Comparison of ENCODE assay signal across 32 cellular contexts in the genomic region with DNA sequence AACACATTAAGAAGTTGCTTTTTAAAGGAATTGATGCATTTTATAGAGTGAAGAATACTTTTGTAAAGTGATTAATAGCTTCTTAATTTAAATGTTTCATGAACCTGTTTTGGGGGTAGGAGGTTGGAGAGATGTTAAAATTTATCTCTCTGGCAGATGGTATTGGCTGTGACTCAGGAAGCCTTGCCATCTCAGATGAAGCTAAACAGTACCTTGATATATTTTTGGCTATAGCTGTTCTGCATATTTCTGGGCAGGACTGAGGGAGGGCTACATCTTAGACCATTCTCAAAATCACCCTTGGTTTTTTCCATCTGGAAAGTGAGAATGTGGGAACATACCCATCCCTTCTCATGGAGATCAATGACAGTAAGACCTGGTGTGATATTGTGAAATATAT. TPM values are rescaled to one million over a fixed set of nuclear protein-coding genes. Genes with fewer than 3 reads are reported as not detected.
"Had no signal": no experiment of that assay in that cellular context is flagged by ENCODE, and none has a peak within 500 bp of the region (broad histone marks: within the 10 kb centered on the region; RNA-seq: fewer than 3 reads in every experiment).

No MANE protein-coding gene starts in this region.

- H3K4me3 ChIP-seq: ascending aorta, breast epithelium, cardiac muscle cell, esophagus muscularis mucosa, gastroesophageal sphincter, heart right ventricle had no signal

- H3K4me1 ChIP-seq: ascending aorta, breast epithelium, foreskin keratinocyte, gastroesophageal sphincter had no signal

- H3K27me3 ChIP-seq: ascending aorta, breast epithelium, cardiac muscle cell, esophagus muscularis mucosa, heart right ventricle had no signal

- ATAC-seq: activated CD4-positive, CD25-positive, alpha-beta regulatory T cell treated with anti-CD3 and anti-CD28 coated beads, Interleukin-2, amount 50 U/mL, for 24 hours; activated naive CD4-positive, alpha-beta T cell treated with anti-CD3 and anti-CD28 coated beads, Interleukin-2, amount 50 U/mL, for 72 hours; activated T-cell treated with anti-CD3 and anti-CD28 coated beads, Interleukin-2, amount 50 U/mL, for 72 hours; effector memory CD8-positive, alpha-beta T cell; foreskin keratinocyte; gastroesophageal sphincter; T-helper 17 cell had no signal

- H3K9me3 ChIP-seq: ascending aorta, breast epithelium, esophagus muscularis mucosa, gastroesophageal sphincter, heart right ventricle had no signal

- H3K36me3 ChIP-seq: ascending aorta, breast epithelium, cardiac muscle cell, esophagus muscularis mucosa, gastroesophageal sphincter, heart right ventricle, WERI-Rb-1 had no signal

- H3K27ac ChIP-seq: ascending aorta, breast epithelium, cardiac muscle cell, esophagus muscularis mucosa, foreskin keratinocyte, gastroesophageal sphincter, heart right ventricle, WERI-Rb-1 had no signal

- DNase-seq: activated B cell treated with CpG ODN at 0.5 μM for 24 hours; activated CD4-positive, alpha-beta memory T cell treated with anti-CD3 and anti-CD28 coated beads, Interleukin-2, amount 10 ng/mL, durations not matched to agents 7 days and 5 days; activated CD4-positive, alpha-beta T cell treated with anti-CD3 and anti-CD28 coated beads, Interleukin-2, amount 10 ng/mL, durations not matched to agents 7 days and 5 days; activated CD4-positive, alpha-beta T cell treated with anti-CD3 and anti-CD28 coated beads, Interleukin-2, amount 50 U/mL, for 4 hours; activated CD8-positive, alpha-beta memory T cell treated with anti-CD3 and anti-CD28 coated beads, Interleukin-2, amount 50 U/mL, for 48 hours; activated gamma-delta T cell; activated naive CD4-positive, alpha-beta T cell; activated naive CD4-positive, alpha-beta T cell treated with anti-CD3 and anti-CD28 coated beads, Interleukin-2, amount 10 ng/mL, durations not matched to agents 7 days and 5 days; activated naive CD8-positive, alpha-beta T cell treated with anti-CD3 and anti-CD28 coated beads, Interleukin-2, amount 10 ng/mL, durations not matched to agents 7 days and 5 days; activated T-cell treated with anti-CD3 and anti-CD28 coated beads for 4 hours; activated T-cell treated with anti-CD3 and anti-CD28 coated beads, Interleukin-2, amount 50 U/mL, for 24 hours; activated T-cell treated with anti-CD3 and anti-CD28 coated beads, Interleukin-2, amount 50 U/mL, for 72 hours; central memory CD4-positive, alpha-beta T cell; cortex of kidney; dermis blood vessel endothelial cell; effector CD4-positive, alpha-beta T cell; effector memory CD8-positive, alpha-beta T cell; erythroblast; foreskin keratinocyte; heart right ventricle; T-helper 1 cell; T-helper 17 cell; T1000; WERI-Rb-1 had no signal

- FAIRE-seq: colon had no signal

RNA-seq across cellular contexts. Expression of a gene that starts 13.4 kb away (rescaled TPM):
- total RNA-seq: ascending aorta, dermis blood vessel endothelial cell had no signal
- polyA plus RNA-seq: cardiac muscle cell had no signal
